In genomic region chr17:77436058-77436442, GRCh38 we compare ENCODE assay signal across 8 cellular contexts.
DNase-seq lines count a peak whose midpoint lies in the region; ATAC-seq and TF ChIP-seq lines count a peak whose summit lies in the region.

No MANE protein-coding gene starts in this region.

- H3K4me2 ChIP-seq in OCI-LY7 (ENCODE audit: low read length) (peak overlapping the region; percentile 74), neuronal stem cell (ENCODE audit: insufficient read depth, low read length, poor library complexity, severe bottlenecking) (peak overlapping the region; percentile 35)

- BruUV-seq in OCI-LY7 (replicated peaks; lab: Mats Ljungman, UMichigan) = no TSS peak

- H3K27me3 ChIP-seq in CD8-positive, alpha-beta memory T cell (ENCODE audit: insufficient read depth, low read length, poor library complexity, severe bottlenecking) = no peaks in the 10 kb centered on the region
- no peaks in the 10 kb centered on the region for H3K27me3 ChIP-seq in esophagus (ENCODE audit: control insufficient read depth in 1 of 2, insufficient read depth in 2 of 2, low read length in 2 of 2)
- no peaks in the 10 kb centered on the region for H3K27me3 ChIP-seq in neuronal stem cell (ENCODE audit: control insufficient read depth in 3 of 3, insufficient read depth in 3 of 3, low read depth in 1 of 3, low read length in 3 of 3)
- H3K27me3 ChIP-seq in aorta (ENCODE audit: control insufficient read depth in 1 of 2, insufficient read depth in 2 of 2, low read length in 1 of 2) = no peaks in the 10 kb centered on the region

- DNase-seq in CD8-positive, alpha-beta memory T cell = no peak
- DNase-seq in OCI-LY7 (ENCODE audit: low spot score) = no peak
- DNase-seq in neuronal stem cell (ENCODE audit: low spot score) = no peak
- DNase-seq in NCI-H774 (lab: John Stamatoyannopoulos, UW) = no peak
- DNase-seq in amniotic stem cell (lab: John Stamatoyannopoulos, UW) = no peak
- no peak for DNase-seq in aorta

- H3K36me3 Mint-ChIP-seq in CD8-positive, alpha-beta memory T cell = peaks cover 0 to 20% (median 0%) of the 10 kb centered on the region in 3 donors

- H4K91ac ChIP-seq in neuronal stem cell (ENCODE audit: low read depth, low read length, poor library complexity) = peak overlapping the region; percentile 56

- TF ChIP-seq CTCF in OCI-LY7 (conservative IDR thresholded peaks at IDR 0.05; ENCODE audit: low read length) = no peak

- H2BK15ac ChIP-seq in neuronal stem cell (ENCODE audit: low read length) = peak overlapping the region; percentile 41

- H3K18ac ChIP-seq in neuronal stem cell (ENCODE audit: low read length) = peak overlapping the region; percentile 99

- no peaks in the 10 kb centered on the region for H3K27me3 Mint-ChIP-seq in CD8-positive, alpha-beta memory T cell

- H3K4me3 Mint-ChIP-seq in CD8-positive, alpha-beta memory T cell = peak overlapping the region; percentile 13 to 89 (median 85)

- intact Hi-C loops in OCI-LY7 (cut with micrococcal nuclease; ENCODE audit: unreplicated experiment) = no loop called here
- intact Hi-C loops in aorta (cut with DNase I) = no loop called here

- no peaks in the 10 kb centered on the region for H4K20me1 ChIP-seq in OCI-LY7 (ENCODE audit: insufficient read depth, low read length)

- H2AK5ac ChIP-seq in neuronal stem cell (ENCODE audit: low read depth, low read length) = peak overlapping the region; percentile 100

- H3K79me2 ChIP-seq in OCI-LY7 (ENCODE audit: insufficient read depth, low read depth, low read length) = peaks cover 9% of the 10 kb centered on the region; the same call in 1 of the 2 replicates

- no peaks in the 10 kb centered on the region for H3K9me2 ChIP-seq in OCI-LY7 (ENCODE audit: insufficient read depth, low read length)

- H3K9ac ChIP-seq in neuronal stem cell (ENCODE audit: low read depth, low read length, poor library complexity) = peak overlapping the region; percentile 82

- H3K27ac Mint-ChIP-seq in CD8-positive, alpha-beta memory T cell = peak overlapping the region in 7 of 8 donors; percentile 29 to 90 (median 87)

- H2BK12ac ChIP-seq in neuronal stem cell (ENCODE audit: low read length) = peak overlapping the region; percentile 68

- peaks cover 99% of the 10 kb centered on the region for H3K4me1 ChIP-seq in CD8-positive, alpha-beta memory T cell (ENCODE audit: insufficient read depth, low read length)
- H3K4me1 ChIP-seq in OCI-LY7 (ENCODE audit: insufficient read depth, low read length, poor library complexity, severe bottlenecking) (peaks cover 100% of the 10 kb centered on the region), esophagus (ENCODE audit: control insufficient read depth in 2 of 2, insufficient read depth in 2 of 2, low read length in 1 of 2) (peaks cover 16 to 45% of the 10 kb centered on the region in 2 donors), neuronal stem cell (ENCODE audit: control insufficient read depth in 2 of 2, insufficient read depth in 1 of 2, low read depth in 1 of 2, low read length in 2 of 2) (peaks cover 53 to 59% of the 10 kb centered on the region in 2 donors), aorta (ENCODE audit: control insufficient read depth in 1 of 2, insufficient read depth in 2 of 2, low read length in 2 of 2) (no peaks in the 10 kb centered on the region)

- no peak overlapping the region for H2AFZ ChIP-seq in OCI-LY7 (ENCODE audit: low read length)
- H2AFZ ChIP-seq in neuronal stem cell (ENCODE audit: low read length) = no peak overlapping the region

- no peak overlapping the region for H3K27ac ChIP-seq in CD8-positive, alpha-beta memory T cell (ENCODE audit: low read depth, low read length)
- H3K27ac ChIP-seq in OCI-LY7 (ENCODE audit: low read depth, low read length, poor library complexity, severe bottlenecking) (no peak overlapping the region), esophagus (ENCODE audit: low read depth in 2 of 2, low read length in 1 of 2) (peak overlapping the region; percentile 30 to 50), neuronal stem cell (replicated peaks; ENCODE audit: low read length) (peak overlapping the region; percentile 92), aorta (ENCODE audit: low read depth in 1 of 2, low read length in 2 of 2) (no peak overlapping the region)

- peak overlapping the region; percentile 87 for H3K14ac ChIP-seq in neuronal stem cell (ENCODE audit: low read length)

- H3K23ac ChIP-seq in neuronal stem cell (ENCODE audit: low read depth, low read length, poor library complexity) = no peak overlapping the region

- H4K8ac ChIP-seq in neuronal stem cell (ENCODE audit: low read depth, low read length) = no peak overlapping the region

- no peaks in the 10 kb centered on the region for H3K36me3 ChIP-seq in CD8-positive, alpha-beta memory T cell (ENCODE audit: insufficient read depth, low read length)
- H3K36me3 ChIP-seq in OCI-LY7 (ENCODE audit: insufficient read depth, low read length) (no peaks in the 10 kb centered on the region), esophagus (ENCODE audit: control insufficient read depth in 2 of 2, insufficient read depth in 2 of 2, low read length in 1 of 2) (peaks cover 0 to 8% of the 10 kb centered on the region in 2 donors), neuronal stem cell (replicated peaks in 1 of 2; ENCODE audit: control insufficient read depth in 2 of 2, insufficient read depth in 2 of 2, low read length in 2 of 2) (peaks cover 0 to 4% of the 10 kb centered on the region in 2 donors), aorta (ENCODE audit: control insufficient read depth in 1 of 2, insufficient read depth in 2 of 2, low read length in 1 of 2) (no peaks in the 10 kb centered on the region)

- CTCF ChIA-PET in CD8-positive, alpha-beta memory T cell (lab: Charles Lee) = interaction anchor here (0.6 to 2.4 kb wide), 8 partner anchors 9 to 105 kb away, joined by 3 to 13 read pairs (median 4); no protein-coding TSS in a partner anchor
- CTCF ChIA-PET in OCI-LY7 (lab: Charles Lee; ENCODE audit: unreplicated experiment) = interaction anchor here (1.0 kb wide), 1 partner anchor 14 kb away, joined by 3 read pairs; no protein-coding TSS in a partner anchor

- H3K9me3 ChIP-seq in CD8-positive, alpha-beta memory T cell (ENCODE audit: low read length) = no peaks in the 10 kb centered on the region
- H3K9me3 ChIP-seq in OCI-LY7 (ENCODE audit: low read length) (no peaks in the 10 kb centered on the region), esophagus (ENCODE audit: control insufficient read depth in 2 of 2, insufficient read depth in 1 of 2, low read depth in 1 of 2, low read length in 1 of 2) (peaks cover 0 to 2% of the 10 kb centered on the region in 2 donors), neuronal stem cell (replicated peaks in 1 of 2; ENCODE audit: control insufficient read depth in 2 of 2, insufficient read depth in 1 of 2, low read depth in 1 of 2, low read length in 2 of 2) (no peaks in the 10 kb centered on the region), aorta (ENCODE audit: control insufficient read depth, low read length) (no peaks in the 10 kb centered on the region)

- peaks cover 32% of the 10 kb centered on the region for H3K79me1 ChIP-seq in neuronal stem cell (ENCODE audit: low read depth, low read length)

- peak overlapping the region; percentile 96 for H2BK5ac ChIP-seq in neuronal stem cell (ENCODE audit: low read length)

- no peak for ATAC-seq in aorta (ENCODE audit: low FRiP score)
- ATAC-seq in HG03095 (IDR thresholded peaks at IDR 0.05; ENCODE audit: unreplicated experiment) = no peak

- peaks cover 80 to 100% (median 90%) of the 10 kb centered on the region in 3 donors for H3K4me1 Mint-ChIP-seq in CD8-positive, alpha-beta memory T cell

- 48 to 62% methylated on average over 11 of the region's 11 CpGs for WGBS in esophagus, 2 donors
- WGBS in neuronal stem cell (ENCODE audit: extremely low coverage in 2 of 2, insufficient read length in 2 of 2, insufficient replicate concordance in 1 of 2), 2 donors = no CpG with 5 or more reads among the region's 11 CpGs
- 7 to 14% methylated on average over 11 of the region's 11 CpGs for WGBS in aorta, 2 donors

- H3K9me3 Mint-ChIP-seq in CD8-positive, alpha-beta memory T cell = no peaks in the 10 kb centered on the region

- H3K4ac ChIP-seq in neuronal stem cell (ENCODE audit: low read length) = peak overlapping the region; percentile 5

- H2BK120ac ChIP-seq in neuronal stem cell (ENCODE audit: low read depth, low read length) = peak overlapping the region; percentile 38

- POLR2A ChIA-PET in CD8-positive, alpha-beta memory T cell (lab: Charles Lee) = interaction anchor here (0.7 to 2.6 kb wide), 3 partner anchors 9 to 10 kb away, joined by 3 to 8 read pairs (median 5); no protein-coding TSS in a partner anchor
- POLR2A ChIA-PET in OCI-LY7 (lab: Charles Lee) = interaction anchor here (0.6 to 1.8 kb wide), 6 partner anchors 9 to 31 kb away, joined by 3 to 5 read pairs (median 4); no protein-coding TSS in a partner anchor

- H3K4me3 ChIP-seq in CD8-positive, alpha-beta memory T cell (ENCODE audit: low read length) = peak overlapping the region; percentile 63
- H3K4me3 ChIP-seq in OCI-LY7 (ENCODE audit: low read depth, low read length, poor library complexity, severe bottlenecking) (no peak overlapping the region), esophagus (ENCODE audit: low read depth in 1 of 2, low read length in 2 of 2) (no peak overlapping the region), neuronal stem cell (ENCODE audit: low read length in 2 of 2) (no peak overlapping the region), aorta (ENCODE audit: low read length in 2 of 2) (no peak overlapping the region)

Comparison
In these comparisons a context has a peak if more than half of its experiments do, and no peak if none do; other contexts are left out.
1. H3K27ac ChIP-seq: peak in esophagus (2 of 2) and neuronal stem cell (single experiment); none in CD8-positive, alpha-beta memory T cell (single experiment), OCI-LY7 (single experiment) and aorta (0 of 2).